Comparison of ENCODE assay signal across 8 cellular contexts in the genomic region with DNA sequence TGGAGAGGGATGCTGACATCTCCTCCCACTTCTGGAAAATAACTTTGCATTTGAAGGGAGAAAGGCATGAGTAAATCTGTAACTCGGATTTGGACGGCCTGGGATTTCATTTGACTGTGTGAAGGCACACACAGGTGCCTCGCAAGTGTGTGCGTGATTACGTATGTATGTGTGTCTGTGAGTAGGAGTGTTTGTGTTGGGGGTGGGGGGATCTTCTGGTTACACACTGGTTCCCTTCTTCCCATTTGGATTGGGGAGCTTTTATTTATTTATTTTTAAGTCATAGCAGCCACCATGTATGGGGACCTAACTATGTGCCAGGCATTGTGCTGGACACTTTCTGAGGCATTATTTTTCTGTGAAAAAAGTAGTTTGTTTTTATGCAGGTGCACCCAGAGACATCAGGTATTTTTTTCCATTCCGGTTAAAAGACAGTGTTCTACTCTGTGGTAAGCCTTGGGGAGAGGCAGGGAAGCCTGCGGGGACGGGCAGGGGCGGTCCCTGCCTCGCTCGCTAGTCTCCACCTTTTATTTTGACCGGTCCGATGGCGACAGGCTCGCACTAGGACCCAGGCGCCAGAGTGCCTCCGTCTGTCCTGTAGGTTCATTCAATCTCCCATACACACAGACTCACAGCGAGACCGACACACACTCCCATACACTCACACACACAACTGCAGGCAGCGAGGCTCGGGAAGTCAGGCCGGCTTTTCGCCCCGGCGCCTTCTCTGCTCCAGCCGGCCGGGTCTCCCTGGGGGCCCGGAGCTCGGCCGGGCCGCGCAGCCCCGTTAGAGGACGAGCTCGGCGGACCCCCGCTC. TPM values are rescaled to one million over a fixed set of nuclear protein-coding genes. Genes with fewer than 3 reads are reported as not detected.
DNase-seq lines count a peak whose midpoint lies in the region; ATAC-seq and TF ChIP-seq lines count a peak whose summit lies in the region.

Gene MXI1 (plus strand): TSS at position 618 of the 817 bp plus-strand sequence. CDS start 204 bp downstream, outside the sequence.

- peak; percentile 43 for ATAC-seq in GM18873 (IDR thresholded peaks at IDR 0.05; ENCODE audit: low FRiP score, unreplicated experiment)
- peak; percentile 36 for ATAC-seq in HG03066 (IDR thresholded peaks at IDR 0.05; ENCODE audit: low read depth, unreplicated experiment)
- ATAC-seq in stimulated activated naive CD8-positive, alpha-beta T cell treated with anti-CD3 and anti-CD28 coated beads, Interleukin-15, Interleukin-2, amounts not matched to agents 100 U/mL and 50 U/mL, for 24 hours = peak; percentile 17

- peak within 1 kb of the TSS; percentile 66 for H3K27ac ChIP-seq in C4-2B

- H3K36me3 Mint-ChIP-seq in activated CD4-positive, alpha-beta memory T cell treated with anti-CD3 and anti-CD28 coated beads, Interleukin-2, amount 10 ng/mL, durations not matched to agents 7 days and 5 days (ENCODE audit: low read depth) = peaks cover 12% of the 10 kb centered on the region
- peaks cover 9% of the 10 kb centered on the region for H3K36me3 Mint-ChIP-seq in endothelial cell (ENCODE audit: low read depth, unreplicated experiment)

- H3K9me3 Mint-ChIP-seq in activated CD4-positive, alpha-beta memory T cell treated with anti-CD3 and anti-CD28 coated beads, Interleukin-2, amount 10 ng/mL, durations not matched to agents 7 days and 5 days = no peaks in the 10 kb centered on the region
- H3K9me3 Mint-ChIP-seq in endothelial cell (ENCODE audit: unreplicated experiment) = no peaks in the 10 kb centered on the region

- POLR2A ChIA-PET in activated CD4-positive, alpha-beta memory T cell treated with anti-CD3 and anti-CD28 coated beads, Interleukin-2, amount 10 ng/mL, durations not matched to agents 7 days and 5 days (lab: Charles Lee) = interaction anchor here (0.6 to 10.0 kb wide), 15 partner anchors 8 to 361 kb away, joined by 3 to 222 read pairs (median 7); partner anchors contain the start of gene SMNDC1

- H3K27me3 Mint-ChIP-seq in activated CD4-positive, alpha-beta memory T cell treated with anti-CD3 and anti-CD28 coated beads, Interleukin-2, amount 10 ng/mL, durations not matched to agents 7 days and 5 days = peaks cover 20% of the 10 kb centered on the region
- peaks cover 26% of the 10 kb centered on the region for H3K27me3 Mint-ChIP-seq in endothelial cell (ENCODE audit: unreplicated experiment)

- peak within 1 kb of the TSS; percentile 91 for H3K27ac Mint-ChIP-seq in activated CD4-positive, alpha-beta memory T cell treated with anti-CD3 and anti-CD28 coated beads, Interleukin-2, amount 10 ng/mL, durations not matched to agents 7 days and 5 days
- H3K27ac Mint-ChIP-seq in endothelial cell (ENCODE audit: unreplicated experiment) = peak within 1 kb of the TSS; percentile 40

- peak within 1 kb of the TSS; percentile 97 for H3K4me3 Mint-ChIP-seq in activated CD4-positive, alpha-beta memory T cell treated with anti-CD3 and anti-CD28 coated beads, Interleukin-2, amount 10 ng/mL, durations not matched to agents 7 days and 5 days
- H3K4me3 Mint-ChIP-seq in endothelial cell (ENCODE audit: unreplicated experiment) = peak within 1 kb of the TSS; percentile 95

- CTCF ChIA-PET in activated CD4-positive, alpha-beta memory T cell treated with anti-CD3 and anti-CD28 coated beads, Interleukin-2, amount 10 ng/mL, durations not matched to agents 7 days and 5 days (lab: Charles Lee) = interaction anchor here (0.7 to 10.9 kb wide), 19 partner anchors 8 to 138 kb away, joined by 3 to 179 read pairs (median 5); no protein-coding TSS in a partner anchor

- TF ChIP-seq CTCF in C4-2B (conservative IDR thresholded peaks at IDR 0.05) = no peak
- no peak for TF ChIP-seq CTCF in endothelial cell (IDR thresholded peaks at IDR 0.05; ENCODE audit: unreplicated experiment)

- peaks cover 23% of the 10 kb centered on the region for H3K4me1 Mint-ChIP-seq in activated CD4-positive, alpha-beta memory T cell treated with anti-CD3 and anti-CD28 coated beads, Interleukin-2, amount 10 ng/mL, durations not matched to agents 7 days and 5 days
- peaks cover 30% of the 10 kb centered on the region for H3K4me1 Mint-ChIP-seq in endothelial cell (ENCODE audit: unreplicated experiment)

- DNase-seq in NCI-H446 treated with DMSO at 0.1 percent for 48 hours (lab: John Stamatoyannopoulos, UW) = peak; percentile 49
- DNase-seq in activated CD4-positive, alpha-beta memory T cell treated with anti-CD3 and anti-CD28 coated beads, Interleukin-2, amount 10 ng/mL, durations not matched to agents 7 days and 5 days = peak; percentile 64
- peak; percentile 70 for DNase-seq in endothelial cell (ENCODE audit: low spot score)
- DNase-seq in medulla oblongata (ENCODE audit: extremely low spot score) = peak; percentile 85
- DNase-seq in stimulated activated naive CD8-positive, alpha-beta T cell treated with anti-CD3 and anti-CD28 coated beads, Interleukin-15, Interleukin-2, amounts not matched to agents 100 U/mL and 50 U/mL, for 24 hours = peak; percentile 61

RNA-seq across cellular contexts. Expression of gene MXI1, which starts in this region (rescaled TPM):
- total RNA-seq in activated CD4-positive, alpha-beta memory T cell treated with anti-CD3 and anti-CD28 coated beads, Interleukin-2, amount 10 ng/mL, durations not matched to agents 7 days and 5 days = 10 to 100 TPM; 74.2 to 75.4 TPM
- total RNA-seq in endothelial cell (ENCODE audit: unreplicated experiment) = 10.3 TPM

Comparison
In these comparisons a context has a peak if more than half of its experiments do, and no peak if none do; other contexts are left out.
1. Peak in every context shown above with its lines: DNase-seq, ATAC-seq and H3K27ac ChIP-seq.